Comparison of ENCODE assay signal across 23 cellular contexts in the genomic region with DNA sequence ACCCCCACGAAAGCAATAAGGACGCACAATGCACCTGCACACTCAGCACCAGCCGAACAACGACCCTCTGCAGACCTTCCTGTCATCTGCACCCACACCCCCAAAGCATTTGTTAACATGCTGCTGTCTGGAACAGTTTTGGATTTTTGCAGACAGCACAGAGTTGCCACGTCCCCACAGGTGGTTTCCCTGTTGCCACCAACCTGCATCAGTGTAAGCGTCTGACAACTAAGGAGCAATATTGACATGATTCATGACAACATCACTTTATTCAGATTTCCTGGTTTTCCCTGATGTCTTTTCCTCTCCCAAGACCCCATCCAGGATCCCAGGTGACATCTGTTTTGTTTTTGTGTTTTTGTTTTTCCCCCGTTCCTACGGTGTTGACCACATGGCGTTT.
"Had no signal": no experiment of that assay in that cellular context is flagged by ENCODE, and none has a peak within 500 bp of the region (broad histone marks: within the 10 kb centered on the region; RNA-seq: fewer than 3 reads in every experiment).

No MANE protein-coding gene starts in this region.

- H3K27ac Mint-ChIP-seq: activated CD4-positive, alpha-beta T cell treated with anti-CD3 and anti-CD28 coated beads, Interleukin-2, amount 10 ng/mL, durations not matched to agents 24 days and 14 days; activated CD8-positive, alpha-beta T cell treated with anti-CD3 and anti-CD28 coated beads, Interleukin-2, amount 10 ng/mL, durations not matched to agents 7 days and 5 days; activated T-cell treated with anti-CD3 and anti-CD28 coated beads, Interleukin-2, amount 50 U/mL, for 24 hours; endodermal cell; natural killer cell had no signal

- H3K36me3 ChIP-seq: breast epithelium, heart right ventricle, left lung, transverse colon had no signal

- H3K4me1 Mint-ChIP-seq: activated CD4-positive, alpha-beta T cell treated with anti-CD3 and anti-CD28 coated beads, Interleukin-2, amount 10 ng/mL, durations not matched to agents 24 days and 14 days; endodermal cell had no signal

- H3K27me3 Mint-ChIP-seq: activated CD4-positive, alpha-beta T cell treated with anti-CD3 and anti-CD28 coated beads, Interleukin-2, amount 10 ng/mL, durations not matched to agents 24 days and 14 days; activated T-cell treated with anti-CD3 and anti-CD28 coated beads, Interleukin-2, amount 50 U/mL, for 24 hours had no signal

- H3K4me3 Mint-ChIP-seq: activated CD4-positive, alpha-beta T cell treated with anti-CD3 and anti-CD28 coated beads, Interleukin-2, amount 10 ng/mL, durations not matched to agents 24 days and 14 days; activated CD8-positive, alpha-beta T cell treated with anti-CD3 and anti-CD28 coated beads, Interleukin-2, amount 10 ng/mL, durations not matched to agents 7 days and 5 days; activated T-cell treated with anti-CD3 and anti-CD28 coated beads, Interleukin-2, amount 50 U/mL, for 24 hours; endodermal cell; natural killer cell had no signal

- H3K9me3 ChIP-seq: breast epithelium, heart right ventricle, left lung, testis, transverse colon had no signal

- H3K36me3 Mint-ChIP-seq: natural killer cell had no signal

- ATAC-seq: activated CD8-positive, alpha-beta T cell treated with anti-CD3 and anti-CD28 coated beads, Interleukin-2, amount 10 ng/mL, durations not matched to agents 7 days and 5 days; esophagus mucosa; heart right ventricle; left lung; natural killer cell; sciatic nerve; stimulated activated naive CD8-positive, alpha-beta T cell treated with anti-CD3 and anti-CD28 coated beads, Interleukin-15, Interleukin-2, amounts not matched to agents 100 U/mL and 50 U/mL, for 24 hours had no signal

- H3K27me3 ChIP-seq: testis, transverse colon had no signal

- H3K27ac ChIP-seq: breast epithelium, heart right ventricle, left lung, skin epidermis, testis, transverse colon had no signal

- H3K4me3 ChIP-seq: breast epithelium, heart right ventricle, left lung, lung, skin epidermis, testis, transverse colon had no signal

- H3K4me1 ChIP-seq: breast epithelium, left lung had no signal

- DNase-seq: activated CD4-positive, alpha-beta T cell treated with anti-CD3 and anti-CD28 coated beads, Interleukin-2, amount 10 ng/mL, durations not matched to agents 24 days and 14 days; activated gamma-delta T cell; activated T-cell treated with anti-CD3 and anti-CD28 coated beads, Interleukin-2, amount 50 U/mL, for 24 hours; amygdala; central memory CD4-positive, alpha-beta T cell; endodermal cell; foreskin fibroblast; mesendoderm; natural killer cell; stimulated activated CD4-positive, alpha-beta T cell treated with anti-CD3 and anti-CD28 coated beads, Interleukin-12 subunit alpha, Interleukin-12 subunit beta, amount 100 ng/mL, for 4 hours; stimulated activated CD4-positive, alpha-beta T cell treated with anti-CD3 and anti-CD28 coated beads, Interleukin-4, amount 100 ng/mL, for 1 hour; stimulated activated naive CD8-positive, alpha-beta T cell treated with anti-CD3 and anti-CD28 coated beads, Interleukin-15, Interleukin-2, amounts not matched to agents 100 U/mL and 50 U/mL, for 24 hours; T-helper 1 cell; testis; transverse colon had no signal
